1 cellular context compared by ENCODE assay signal in genomic region chr18:56562479-56562878, GRCh38.
TF ChIP-seq lines count a peak whose summit lies in the region.

No MANE protein-coding gene starts in this region.

TF ChIP-seq in GM23338, 12 proteins besides CTCF, POLR2A, EP300 and RAD21 (continued from another document):
- no peak for TF ChIP-seq ZNF462 (CRISPR knock-in tag; IDR thresholded peaks at IDR 0.05)
- no peak for TF ChIP-seq ZNF331 (CRISPR knock-in tag; IDR thresholded peaks at IDR 0.05; ENCODE audit: low read depth)
- TF ChIP-seq EZH2phosphoT487 (IDR thresholded peaks at IDR 0.05; ENCODE audit: unreplicated experiment): no peak
- TF ChIP-seq ETS1 (IDR thresholded peaks at IDR 0.05): no peak
- no peak for TF ChIP-seq EZH2 (IDR thresholded peaks at IDR 0.05; ENCODE audit: low read depth, unreplicated experiment)
- TF ChIP-seq NANOG (IDR thresholded peaks at IDR 0.05; ENCODE audit: borderline replicate concordance): no peak
TF ChIP-seq in GM23338: peak in this region for 0.
